In the genomic region with DNA sequence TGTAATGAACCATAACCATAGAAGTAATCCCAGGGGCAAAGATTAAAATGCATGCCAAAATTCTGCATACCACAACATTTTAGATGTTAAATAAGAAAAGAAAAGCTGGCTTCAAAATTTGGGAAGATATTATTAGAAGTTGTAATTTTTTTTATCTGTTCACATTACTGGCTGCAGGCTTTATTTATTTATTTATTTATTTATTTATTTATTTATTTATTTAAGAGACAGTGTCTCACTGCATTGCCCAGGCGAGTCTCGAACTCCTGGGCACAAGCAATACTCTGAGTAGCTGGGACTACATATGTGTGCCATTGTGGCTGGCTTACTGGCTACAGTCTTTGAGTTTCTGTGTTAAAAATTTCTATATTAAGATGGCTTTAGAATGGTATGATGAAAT, we compare ENCODE assay signal across 33 cellular contexts.
"Had no signal": no experiment of that assay in that cellular context is flagged by ENCODE, and none has a peak within 500 bp of the region (broad histone marks: within the 10 kb centered on the region; RNA-seq: fewer than 3 reads in every experiment).

No MANE protein-coding gene starts in this region.

- H3K27ac Mint-ChIP-seq: activated B cell treated with CpG ODN at 0.5 μM for 24 hours; activated CD4-positive, alpha-beta memory T cell treated with anti-CD3 and anti-CD28 coated beads, Interleukin-2, amount 10 ng/mL, durations not matched to agents 7 days and 5 days; activated naive CD8-positive, alpha-beta T cell; activated T-cell treated with anti-CD3 and anti-CD28 coated beads, Interleukin-2, amount 50 U/mL, for 24 hours; activated T-cell treated with anti-CD3 and anti-CD28 coated beads, Interleukin-2, amount 50 U/mL, for 72 hours; T-helper 1 cell treated with Interleukin-12 subunit alpha and Interleukin-12 subunit beta and Interleukin-4 antibody, amounts not matched to agents 30 μg/mL and 1 μg/mL, for 36 hours; T-helper 2 cell treated with Interferon-gamma antibody and Interleukin-4, amounts not matched to agents 5 μg/mL and 100 μg/mL, for 36 hours had no signal

- H3K4me3 ChIP-seq: adrenal gland, body of pancreas, cardiac muscle cell, colonic mucosa, esophagus squamous epithelium, gastroesophageal sphincter, heart right ventricle, hepatocyte had no signal

- H3K4me2 ChIP-seq: hepatocyte had no signal

- H3K27ac ChIP-seq: adrenal gland, body of pancreas, cardiac muscle cell, colonic mucosa, epithelial cell of prostate, gastroesophageal sphincter, heart right ventricle, hepatocyte, WERI-Rb-1 had no signal

- H3K36me3 ChIP-seq: adrenal gland, cardiac muscle cell, colonic mucosa, esophagus squamous epithelium, gastroesophageal sphincter, heart right ventricle, WERI-Rb-1 had no signal

- H3K4me1 Mint-ChIP-seq: activated B cell treated with CpG ODN at 0.5 μM for 24 hours; activated CD4-positive, alpha-beta memory T cell treated with anti-CD3 and anti-CD28 coated beads, Interleukin-2, amount 10 ng/mL, durations not matched to agents 7 days and 5 days had no signal

- H3K9me3 ChIP-seq: adrenal gland, body of pancreas, colonic mucosa, esophagus squamous epithelium, gastroesophageal sphincter, heart right ventricle had no signal

- DNase-seq: activated B cell treated with CpG ODN at 0.5 μM for 24 hours; activated CD4-positive, alpha-beta memory T cell treated with anti-CD3 and anti-CD28 coated beads, Interleukin-2, amount 10 ng/mL, durations not matched to agents 7 days and 5 days; activated CD4-positive, alpha-beta T cell treated with anti-CD3 and anti-CD28 coated beads for 48 hours; activated CD8-positive, alpha-beta memory T cell treated with anti-CD3 and anti-CD28 coated beads, Interleukin-2, amount 50 U/mL, for 48 hours; activated gamma-delta T cell; activated naive CD4-positive, alpha-beta T cell; activated naive CD4-positive, alpha-beta T cell treated with anti-CD3 and anti-CD28 coated beads, Interleukin-2, amount 50 U/mL, for 16 hours; activated T-cell treated with anti-CD3 and anti-CD28 coated beads for 4 hours; activated T-cell treated with anti-CD3 and anti-CD28 coated beads, Interleukin-2, amount 50 U/mL, for 24 hours; activated T-cell treated with anti-CD3 and anti-CD28 coated beads, Interleukin-2, amount 50 U/mL, for 72 hours; adrenal gland; amygdala; aorta; body of pancreas; central memory CD4-positive, alpha-beta T cell; cerebellar nuclear complex; colonic mucosa; effector CD8-positive, alpha-beta T cell; esophagus squamous epithelium; foreskin melanocyte; heart right ventricle; T1000; WERI-Rb-1 had no signal

- H3K9me3 Mint-ChIP-seq: activated B cell treated with CpG ODN at 0.5 μM for 24 hours; activated CD4-positive, alpha-beta memory T cell treated with anti-CD3 and anti-CD28 coated beads, Interleukin-2, amount 10 ng/mL, durations not matched to agents 7 days and 5 days; activated T-cell treated with anti-CD3 and anti-CD28 coated beads, Interleukin-2, amount 50 U/mL, for 24 hours; T-helper 1 cell treated with Interleukin-12 subunit alpha and Interleukin-12 subunit beta and Interleukin-4 antibody, amounts not matched to agents 30 μg/mL and 1 μg/mL, for 36 hours; T-helper 2 cell treated with Interferon-gamma antibody and Interleukin-4, amounts not matched to agents 5 μg/mL and 100 μg/mL, for 36 hours had no signal

- FAIRE-seq: endometrium, endothelial cell of umbilical vein had no signal

- H3K4me3 Mint-ChIP-seq: activated B cell treated with CpG ODN at 0.5 μM for 24 hours; activated CD4-positive, alpha-beta memory T cell treated with anti-CD3 and anti-CD28 coated beads, Interleukin-2, amount 10 ng/mL, durations not matched to agents 7 days and 5 days; activated naive CD8-positive, alpha-beta T cell; activated T-cell treated with anti-CD3 and anti-CD28 coated beads, Interleukin-2, amount 50 U/mL, for 24 hours; activated T-cell treated with anti-CD3 and anti-CD28 coated beads, Interleukin-2, amount 50 U/mL, for 72 hours; T-helper 1 cell treated with Interleukin-12 subunit alpha and Interleukin-12 subunit beta and Interleukin-4 antibody, amounts not matched to agents 30 μg/mL and 1 μg/mL, for 36 hours; T-helper 2 cell treated with Interferon-gamma antibody and Interleukin-4, amounts not matched to agents 5 μg/mL and 100 μg/mL, for 36 hours had no signal

- H3K27me3 ChIP-seq: body of pancreas, cardiac muscle cell, colonic mucosa, esophagus squamous epithelium, gastroesophageal sphincter, hepatocyte had no signal

- ATAC-seq: activated CD4-positive, CD25-positive, alpha-beta regulatory T cell treated with anti-CD3 and anti-CD28 coated beads, Interleukin-2, amount 50 U/mL, for 24 hours; activated T-cell treated with anti-CD3 and anti-CD28 coated beads, Interleukin-2, amount 50 U/mL, for 72 hours; body of pancreas; gastroesophageal sphincter; heart right ventricle had no signal

- H3K4me1 ChIP-seq: adrenal gland, body of pancreas, colonic mucosa, gastroesophageal sphincter, heart right ventricle had no signal

- H3K36me3 Mint-ChIP-seq: activated naive CD8-positive, alpha-beta T cell had no signal
